Comparison of ENCODE assay signal across 14 cellular contexts in genomic region chr4:139550724-139551429, GRCh38. TPM values are rescaled to one million over a fixed set of nuclear protein-coding genes. Genes with fewer than 3 reads are reported as not detected.
DNase-seq lines count a peak whose midpoint lies in the region; ATAC-seq and TF ChIP-seq lines count a peak whose summit lies in the region.
"Had no signal": no experiment of that assay in that cellular context is flagged by ENCODE, and none has a peak within 500 bp of the region (broad histone marks: within the 10 kb centered on the region; RNA-seq: fewer than 3 reads in every experiment).

No MANE protein-coding gene starts in this region.

- ATAC-seq in left cardiac atrium = peak in 1 of 2 donors; percentile 16
- peak; percentile 31 for ATAC-seq in sciatic nerve
- no peak for ATAC-seq in HG03095 (IDR thresholded peaks at IDR 0.05; ENCODE audit: unreplicated experiment)
- ATAC-seq in omental fat pad (ENCODE audit: low FRiP score) = no peak
- ATAC-seq: mucosa of descending colon had no signal

- H3K27me3 ChIP-seq in WERI-Rb-1 (ENCODE audit: insufficient read depth, low read depth, severe bottlenecking) = peaks cover 9% of the 10 kb centered on the region
- H3K27me3 ChIP-seq: thyroid gland had no signal

- DNase-seq in GF-D8 (lab: John Stamatoyannopoulos, UW) (peak; percentile 18), astrocyte of the hippocampus (ENCODE audit: low read depth, low spot score) (peak; percentile 63), left cardiac atrium (peak; percentile 43), sciatic nerve (ENCODE audit: low spot score) (no peak), NCI-H524 (lab: John Stamatoyannopoulos, UW) (no peak), WERI-Rb-1 (no peak), omental fat pad (ENCODE audit: low spot score) (no peak)
- DNase-seq: activated CD4-positive, CD25-positive, alpha-beta regulatory T cell treated with anti-CD3 and anti-CD28 coated beads, Interleukin-2, amount 50 U/mL, for 72 hours; activated naive CD8-positive, alpha-beta T cell treated with anti-CD3 and anti-CD28 coated beads for 36 hours; mucosa of descending colon; NCI-H1417 treated with DMSO at 0.1 percent for 48 hours; stimulated activated CD4-positive, alpha-beta T cell treated with anti-CD3 and anti-CD28 coated beads, Interleukin-2, amount 100 ng/mL, for 48 hours had no signal

- no peaks in the 10 kb centered on the region for H3K9me3 ChIP-seq in WERI-Rb-1 (ENCODE audit: severe bottlenecking)
- H3K9me3 ChIP-seq: mucosa of descending colon, thyroid gland had no signal

- TF ChIP-seq CTCF in WERI-Rb-1 (IDR thresholded peaks at IDR 0.05; ENCODE audit: low read depth, low read length) (no peak), omental fat pad (IDR thresholded peaks at IDR 0.05) (no peak)

- H3K4me3 ChIP-seq in WERI-Rb-1 (ENCODE audit: low read depth, low read length) = no peak overlapping the region
- H3K4me3 ChIP-seq: mucosa of descending colon, thyroid gland had no signal

- intact Hi-C loops in left cardiac atrium (cut with DNase I) = no loop called here
- intact Hi-C loops in sciatic nerve (cut with DNase I) = no loop called here

- no peak overlapping the region for H3K27ac ChIP-seq in WERI-Rb-1
- H3K27ac ChIP-seq: thyroid gland had no signal

- H3K36me3 ChIP-seq in WERI-Rb-1 = no peaks in the 10 kb centered on the region

RNA-seq across cellular contexts. Expression of gene SETD7, which starts 5.1 kb away (rescaled TPM):
- total RNA-seq in left cardiac atrium (10 to 100 TPM; 51.6 to 52.1 TPM), sciatic nerve (56.9 TPM), omental fat pad (10 to 100 TPM; 71.7 to 92.7 (median 82.2) TPM)

Comparison
In these comparisons a context has a peak if more than half of its experiments do, and no peak if none do; other contexts are left out.
1. DNase-seq: peak in GF-D8 (single experiment), astrocyte of the hippocampus (single experiment) and left cardiac atrium (single experiment); none in sciatic nerve (single experiment), NCI-H524 (0 of 2), WERI-Rb-1 (single experiment) and omental fat pad (single experiment).